Comparison of ENCODE assay signal across 9 cellular contexts in genomic region chr15:96333194-96334016, GRCh38. TPM values are rescaled to one million over a fixed set of nuclear protein-coding genes. Genes with fewer than 3 reads are reported as not detected.
DNase-seq lines count a peak whose midpoint lies in the region; ATAC-seq and TF ChIP-seq lines count a peak whose summit lies in the region.
"Had no signal": no experiment of that assay in that cellular context is flagged by ENCODE, and none has a peak within 500 bp of the region (broad histone marks: within the 10 kb centered on the region; RNA-seq: fewer than 3 reads in every experiment).

No MANE protein-coding gene starts in this region.

- no peaks in the 10 kb centered on the region for H3K79me2 ChIP-seq in OCI-LY7 (ENCODE audit: insufficient read depth, low read depth, low read length)

- H3K4me2 ChIP-seq in OCI-LY7 (ENCODE audit: low read length): no peak overlapping the region

- in situ Hi-C loops in GM13976 (cut with MboI; ENCODE audit: low sequenced_read_pairs, unreplicated experiment): loop anchor here (25.0 kb wide), 1 partner anchor 1071 kb away; no protein-coding TSS in a partner anchor

- DNase-seq in GM13976 (ENCODE audit: low spot score): peak; percentile 39
- DNase-seq in NT2/D1 (ENCODE audit: low read depth, low spot score): no peak
- no peak for DNase-seq in effector memory CD8-positive, alpha-beta T cell
- DNase-seq in 8988T: no peak
- DNase-seq in OCI-LY7 (ENCODE audit: low spot score): no peak

- H3K4me1 ChIP-seq in NT2/D1 (ENCODE audit: insufficient read depth, insufficient read length) (peaks cover 5% of the 10 kb centered on the region), muscle layer of colon (ENCODE audit: insufficient read depth, low read length) (peaks cover 11% of the 10 kb centered on the region), OCI-LY7 (ENCODE audit: insufficient read depth, low read length, poor library complexity, severe bottlenecking) (no peaks in the 10 kb centered on the region)

- H3K9me3 Mint-ChIP-seq in effector memory CD8-positive, alpha-beta T cell: no peaks in the 10 kb centered on the region

- no peak overlapping the region for H3K27ac Mint-ChIP-seq in effector memory CD8-positive, alpha-beta T cell

- peaks cover 75 to 92% of the 10 kb centered on the region in 2 donors for H3K27me3 Mint-ChIP-seq in effector memory CD8-positive, alpha-beta T cell

- H3K27ac ChIP-seq in muscle layer of colon (ENCODE audit: low read depth, low read length) (peak overlapping the region; percentile 90), OCI-LY7 (ENCODE audit: low read depth, low read length, poor library complexity, severe bottlenecking) (no peak overlapping the region)

- BruUV-seq in OCI-LY7 (replicated peaks; lab: Mats Ljungman, UMichigan): no TSS peak

- H2AFZ ChIP-seq in OCI-LY7 (ENCODE audit: low read length): no peak overlapping the region

- no peaks in the 10 kb centered on the region for H4K20me1 ChIP-seq in OCI-LY7 (ENCODE audit: insufficient read depth, low read length)

- no peaks in the 10 kb centered on the region for H3K9me2 ChIP-seq in OCI-LY7 (ENCODE audit: insufficient read depth, low read length)

- peak overlapping the region; percentile 56 to 62 for H3K4me3 Mint-ChIP-seq in effector memory CD8-positive, alpha-beta T cell

- CTCF ChIA-PET in OCI-LY7 (lab: Charles Lee; ENCODE audit: unreplicated experiment): no interaction called here

- POLR2A ChIA-PET in OCI-LY7 (lab: Charles Lee): no interaction called here

- peaks cover 3 to 15% of the 10 kb centered on the region in 2 donors for H3K4me1 Mint-ChIP-seq in effector memory CD8-positive, alpha-beta T cell (ENCODE audit: low read depth in 2 of 2)

- H3K4me3 ChIP-seq in NT2/D1 (ENCODE audit: insufficient read length, low read depth): peak overlapping the region; percentile 29
- H3K4me3 ChIP-seq in muscle layer of colon (ENCODE audit: low read depth in 1 of 2, low read length in 2 of 2): peak overlapping the region; percentile 83 to 89
- H3K4me3 ChIP-seq in OCI-LY7 (ENCODE audit: low read depth, low read length, poor library complexity, severe bottlenecking): no peak overlapping the region

- H3K9me3 ChIP-seq in NT2/D1 (ENCODE audit: insufficient read depth, low read length) (no peaks in the 10 kb centered on the region), muscle layer of colon (ENCODE audit: low read length) (no peaks in the 10 kb centered on the region), OCI-LY7 (ENCODE audit: low read length) (no peaks in the 10 kb centered on the region)

- H3K27me3 ChIP-seq in NT2/D1 (ENCODE audit: insufficient read depth, insufficient read length) (peaks cover 92% of the 10 kb centered on the region), muscle layer of colon (ENCODE audit: control insufficient read depth in 1 of 2, insufficient read depth in 2 of 2, low read length in 2 of 2) (no peaks in the 10 kb centered on the region)

- H3K36me3 Mint-ChIP-seq in effector memory CD8-positive, alpha-beta T cell (ENCODE audit: insufficient read depth): peaks cover 3% of the 10 kb centered on the region

- ATAC-seq in effector memory CD8-positive, alpha-beta T cell (replicated peaks): no peak
- ATAC-seq in HG03469 (IDR thresholded peaks at IDR 0.05; ENCODE audit: unreplicated experiment) (no peak), HG03025 (IDR thresholded peaks at IDR 0.05; ENCODE audit: low FRiP score, unreplicated experiment) (no peak)

- H3K9ac ChIP-seq in NT2/D1 (ENCODE audit: insufficient read length, low read depth) (peak overlapping the region; percentile 36), muscle layer of colon (ENCODE audit: low read length) (peak overlapping the region; percentile 92)

- no peak for TF ChIP-seq CTCF in GM13976 (IDR thresholded peaks at IDR 0.05; ENCODE audit: borderline replicate concordance, control extremely low read depth, extremely low read depth, insufficient read depth, missing control alignments)
- TF ChIP-seq CTCF in OCI-LY7 (conservative IDR thresholded peaks at IDR 0.05; ENCODE audit: low read length): no peak

- intact Hi-C loops in OCI-LY7 (cut with micrococcal nuclease; ENCODE audit: unreplicated experiment): no loop called here

- H3K36me3 ChIP-seq in NT2/D1 (ENCODE audit: insufficient read depth, insufficient read length, low read length) (peaks cover 7% of the 10 kb centered on the region), muscle layer of colon (ENCODE audit: insufficient read depth, low read length) (peaks cover 34% of the 10 kb centered on the region), OCI-LY7 (ENCODE audit: insufficient read depth, low read length) (no peaks in the 10 kb centered on the region)

RNA-seq across cellular contexts. Expression of gene NR2F2, which starts 2.9 kb away (rescaled TPM):
- not detected in 2 replicates for total RNA-seq in OCI-LY7 (2014; rRNA removed; shearing (Covaris generic))
- not detected in 2 replicates for total RNA-seq in OCI-LY7 (2022)
- total RNA-seq: T-helper 2 cell treated with Interferon-gamma antibody and Interleukin-4, amounts not matched to agents 100 ng/mL and 5 ng/mL, for 36 hours had no signal
